8 cellular contexts compared by ENCODE assay signal in the genomic region with DNA sequence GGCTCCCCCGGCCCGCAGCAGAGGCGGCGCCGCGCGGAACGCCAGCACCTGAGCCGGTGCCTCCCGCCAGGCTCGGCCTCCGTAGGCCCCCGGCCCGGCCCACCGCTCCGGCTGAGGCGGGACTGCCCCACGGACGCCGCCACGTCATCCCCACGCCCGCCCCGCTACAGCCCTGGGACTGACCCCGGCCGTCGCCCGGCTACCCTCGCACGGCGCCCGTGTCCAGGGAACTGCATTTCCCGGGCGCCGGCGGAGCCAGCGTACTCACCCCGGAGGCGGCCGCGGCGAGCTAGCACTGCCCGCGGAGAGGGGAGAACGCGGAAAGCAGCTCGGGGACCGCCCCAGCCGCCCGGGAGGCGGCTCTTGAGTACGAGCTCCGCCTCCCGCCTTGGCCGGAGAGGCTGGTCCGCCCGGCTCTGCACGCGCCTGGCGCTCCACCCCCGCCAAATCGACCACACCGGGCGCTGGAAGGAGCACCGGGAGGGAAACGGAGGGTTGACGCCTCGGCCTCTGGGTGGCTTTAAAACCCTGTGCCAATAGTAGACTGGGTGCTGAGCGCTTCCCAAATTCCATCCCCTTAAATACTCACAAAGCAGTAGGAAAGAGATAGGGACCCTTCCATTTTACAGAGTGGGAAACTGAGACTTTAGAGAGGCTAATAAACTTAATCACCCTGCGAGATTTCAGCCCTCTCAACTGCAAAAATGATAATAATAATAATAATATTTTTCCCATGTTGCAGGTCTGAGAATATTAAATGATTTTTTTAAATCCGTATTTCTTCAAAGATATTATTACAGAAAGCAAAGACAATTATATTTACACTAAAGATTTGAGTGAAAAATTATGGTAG. TPM values are rescaled to one million over a fixed set of nuclear protein-coding genes. Genes with fewer than 3 reads are reported as not detected.
A peak's percentile ranks its signal among the peaks of the same experiment; 100 is the strongest.
DNase-seq lines count a peak whose midpoint lies in the region; ATAC-seq and TF ChIP-seq lines count a peak whose summit lies in the region.

A gene with protein sequence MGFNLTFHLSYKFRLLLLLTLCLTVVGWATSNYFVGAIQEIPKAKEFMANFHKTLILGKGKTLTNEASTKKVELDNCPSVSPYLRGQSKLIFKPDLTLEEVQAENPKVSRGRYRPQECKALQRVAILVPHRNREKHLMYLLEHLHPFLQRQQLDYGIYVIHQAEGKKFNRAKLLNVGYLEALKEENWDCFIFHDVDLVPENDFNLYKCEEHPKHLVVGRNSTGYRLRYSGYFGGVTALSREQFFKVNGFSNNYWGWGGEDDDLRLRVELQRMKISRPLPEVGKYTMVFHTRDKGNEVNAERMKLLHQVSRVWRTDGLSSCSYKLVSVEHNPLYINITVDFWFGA (minus strand): TSS at position 297 of the 853 bp plus-strand sequence. CDS start 10,779 bp downstream, outside the sequence.

- H3K9me3 ChIP-seq in GM23248 (ENCODE audit: low read depth): no peaks in the 10 kb centered on the region
- H3K9me3 ChIP-seq in Karpas-422 (ENCODE audit: low read length): no peaks in the 10 kb centered on the region

- H3K9me3 Mint-ChIP-seq in activated T-helper 17 cell treated with anti-CD3 and anti-CD28 coated beads, Interleukin-2, amount 50 U/mL, for 72 hours: no peaks in the 10 kb centered on the region
- H3K9me3 Mint-ChIP-seq in natural killer cell: no peaks in the 10 kb centered on the region

- intact Hi-C loops in natural killer cell (cut with micrococcal nuclease): loop anchor here (1.0 to 5.0 kb wide), 4 partner anchors 52 to 359 kb away; no protein-coding TSS in a partner anchor

- H3K79me2 ChIP-seq in GM23248 (ENCODE audit: insufficient read depth) (peaks cover 48% of the 10 kb centered on the region), Karpas-422 (ENCODE audit: low read length) (peaks cover 41% of the 10 kb centered on the region)

- in situ Hi-C loops in GM23248 (cut with MboI): loop anchor here (10.0 kb wide), 1 partner anchor 96 kb away; a partner anchor contains a TSS

- no peaks in the 10 kb centered on the region for H3K27me3 Mint-ChIP-seq in activated T-helper 17 cell treated with anti-CD3 and anti-CD28 coated beads, Interleukin-2, amount 50 U/mL, for 72 hours
- H3K27me3 Mint-ChIP-seq in natural killer cell (ENCODE audit: low read depth in 2 of 2): no peaks in the 10 kb centered on the region

- H2AFZ ChIP-seq in GM23248 (peak within 1 kb of the TSS; percentile 59), Karpas-422 (ENCODE audit: low read length) (peak within 1 kb of the TSS; percentile 89)

- peak within 1 kb of the TSS; percentile 90 for H3K9ac ChIP-seq in GM23248
- peak within 1 kb of the TSS; percentile 88 for H3K9ac ChIP-seq in Karpas-422 (ENCODE audit: low read length)

- H3K9me2 ChIP-seq in GM23248 (ENCODE audit: insufficient read depth) (no peaks in the 10 kb centered on the region), Karpas-422 (replicated peaks; ENCODE audit: insufficient read depth, low read length) (no peaks in the 10 kb centered on the region)

- H3K27ac Mint-ChIP-seq in activated T-helper 17 cell treated with anti-CD3 and anti-CD28 coated beads, Interleukin-2, amount 50 U/mL, for 72 hours: peak within 1 kb of the TSS; percentile 82
- H3K27ac Mint-ChIP-seq in natural killer cell: peak within 1 kb of the TSS; percentile 92 to 96

- H3K4me1 ChIP-seq in GM23248 (ENCODE audit: insufficient read depth) (peaks cover 36% of the 10 kb centered on the region), Karpas-422 (ENCODE audit: low read length) (peaks cover 20% of the 10 kb centered on the region)

- DNase-seq in EH (ENCODE audit: low read depth): peak; percentile 91
- DNase-seq in GM23248: peak; percentile 98
- DNase-seq in Karpas-422: peak; percentile 93
- peak; percentile 92 for DNase-seq in RPMI8226
- DNase-seq in fibroblast of peridontal ligament (ENCODE audit: extremely low read depth): peak; percentile 80
- DNase-seq in natural killer cell: peak; percentile 79
- DNase-seq in stimulated activated naive CD4-positive, alpha-beta T cell treated with Interleukin-2 at 50 U/mL for 16 hours (lab: John Stamatoyannopoulos, UW): peak; percentile 53

- H3K27ac ChIP-seq in GM23248 (peak within 1 kb of the TSS; percentile 77), Karpas-422 (ENCODE audit: low read length) (peak within 1 kb of the TSS; percentile 44)

- no peaks in the 10 kb centered on the region for H4K20me1 ChIP-seq in GM23248 (ENCODE audit: insufficient read depth)
- no peaks in the 10 kb centered on the region for H4K20me1 ChIP-seq in Karpas-422 (ENCODE audit: insufficient read depth, low read depth, low read length)

- peak; percentile 80 for ATAC-seq in activated T-helper 17 cell treated with anti-CD3 and anti-CD28 coated beads, Interleukin-2, amount 50 U/mL, for 72 hours (replicated peaks)
- peak; percentile 78 to 91 (median 84) for ATAC-seq in natural killer cell

- H3K36me3 ChIP-seq in GM23248 (ENCODE audit: low read depth) (no peaks in the 10 kb centered on the region), Karpas-422 (ENCODE audit: insufficient read depth, low read length) (0 out of 2 replicates have a peak, but pooled peaks cover 3% of the 10 kb centered on the region)

- H3K4me1 Mint-ChIP-seq in activated T-helper 17 cell treated with anti-CD3 and anti-CD28 coated beads, Interleukin-2, amount 50 U/mL, for 72 hours: peaks cover 22% of the 10 kb centered on the region
- H3K4me1 Mint-ChIP-seq in natural killer cell: peaks cover 29 to 37% of the 10 kb centered on the region in 2 donors

- no peak for TF ChIP-seq CTCF in natural killer cell (IDR thresholded peaks at IDR 0.05)

- H3K4me3 ChIP-seq in GM23248 (peak within 1 kb of the TSS; percentile 81), Karpas-422 (ENCODE audit: low read length) (peak within 1 kb of the TSS; percentile 96)

- H3K27me3 ChIP-seq in GM23248 (replicated peaks; ENCODE audit: insufficient read depth) (no peaks in the 10 kb centered on the region), Karpas-422 (ENCODE audit: low read length) (no peaks in the 10 kb centered on the region)

- H3K4me2 ChIP-seq in GM23248 (ENCODE audit: unreplicated experiment) (peak within 1 kb of the TSS; percentile 86), Karpas-422 (ENCODE audit: low read depth, low read length, poor library complexity, severe bottlenecking) (peak within 1 kb of the TSS; percentile 99)

- 1 to 2% methylated on average over 51 to 70 of the region's 71 CpGs for WGBS in GM23248 (ENCODE audit: low coverage in 1 of 2, low lambda C conversion rate in 2 of 2, missing lambda C conversion rate in 2 of 2), 2 experiments

- peaks cover 37% of the 10 kb centered on the region for H3F3A ChIP-seq in GM23248 (ENCODE audit: insufficient read depth)

- peak within 1 kb of the TSS; percentile 83 for H3K4me3 Mint-ChIP-seq in activated T-helper 17 cell treated with anti-CD3 and anti-CD28 coated beads, Interleukin-2, amount 50 U/mL, for 72 hours
- H3K4me3 Mint-ChIP-seq in natural killer cell: peak within 1 kb of the TSS; percentile 96

- H3K36me3 Mint-ChIP-seq in activated T-helper 17 cell treated with anti-CD3 and anti-CD28 coated beads, Interleukin-2, amount 50 U/mL, for 72 hours (ENCODE audit: low read depth): peaks cover 13% of the 10 kb centered on the region
- H3K36me3 Mint-ChIP-seq in natural killer cell: no peaks in the 10 kb centered on the region

RNA-seq across cellular contexts. Expression of the gene that starts here (rescaled TPM):
- total RNA-seq in GM23248 (2014; rRNA removed; shearing (Covaris generic)): 55.6 and 56.0 TPM in 2 replicates
- polyA plus RNA-seq in GM23248 (2016; fragmentation: Nextera tagmentation; extraction: Ambion mirVana): 64.0 and 67.9 TPM in 2 replicates
- 9.8 and 11.7 TPM in 2 replicates for total RNA-seq in Karpas-422 (2014; rRNA removed; shearing (Covaris generic); ENCODE audit: low replicate concordance)
- total RNA-seq in activated T-helper 17 cell treated with anti-CD3 and anti-CD28 coated beads, Interleukin-2, amount 50 U/mL, for 72 hours: 10 to 100 TPM; 18.5 to 28.1 TPM
- 10 to 100 TPM; 35.1 to 54.1 (median 48.8) TPM for total RNA-seq in natural killer cell

Comparison
In these comparisons a context has a peak if more than half of its experiments do, and no peak if none do; other contexts are left out.
1. Peak in every context shown above with its lines: DNase-seq, ATAC-seq, H3K4me3 ChIP-seq and H3K27ac ChIP-seq.